ENCODE assay signal across 8 cellular contexts in the genomic region with DNA sequence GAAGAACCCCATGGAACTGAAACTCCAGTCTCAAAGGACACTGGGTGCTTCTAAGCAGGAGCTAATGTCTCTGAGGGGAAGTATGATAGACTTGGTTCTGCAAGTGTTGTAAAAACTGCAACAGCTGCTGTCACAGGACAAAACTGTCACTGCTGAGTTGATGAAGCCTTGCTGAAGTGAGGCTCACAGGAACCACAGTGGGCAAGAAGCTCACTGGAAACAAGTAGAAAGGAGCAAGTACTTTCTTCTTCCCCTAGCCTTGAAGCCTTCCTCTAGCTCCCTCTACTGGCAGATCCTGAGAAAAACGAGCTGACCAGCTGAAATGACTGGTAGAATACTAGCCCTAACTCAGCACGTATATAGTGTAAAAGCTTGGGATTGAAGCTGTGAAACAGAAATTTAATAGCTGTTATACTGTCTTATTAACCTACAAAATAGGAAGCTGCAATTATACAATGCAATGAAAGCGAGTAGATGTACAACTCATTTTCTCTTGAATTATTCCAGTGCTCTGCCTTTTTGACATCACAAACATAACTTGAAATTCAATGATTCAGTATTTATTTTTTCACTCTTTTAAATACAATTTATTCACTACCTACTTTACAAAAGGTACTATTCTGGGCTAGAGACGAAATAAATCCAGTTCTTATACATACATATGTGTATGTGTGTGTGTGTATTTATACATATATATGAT.
DNase-seq lines count a peak whose midpoint lies in the region; ATAC-seq, FAIRE-seq and TF ChIP-seq lines count a peak whose summit lies in the region.

No MANE protein-coding gene starts in this region.

- no peak for FAIRE-seq in frontal cortex (lab: Jason Lieb, UNC)

- H3K27ac Mint-ChIP-seq in activated T-helper 17 cell treated with anti-CD3 and anti-CD28 coated beads, Interleukin-2, amount 50 U/mL, for 72 hours = no peak overlapping the region
- no peak overlapping the region for H3K27ac Mint-ChIP-seq in osteocyte (ENCODE audit: unreplicated experiment)

- H3K27ac ChIP-seq in PC-9 (no peak overlapping the region), sigmoid colon (no peak overlapping the region)

- CTCF ChIA-PET in GM10248 (lab: Yijun Ruan, JAX) (interaction anchor here (0.6 to 6.5 kb wide), 51 partner anchors 8 to 811 kb away, joined by 3 to 76 read pairs (median 4); no protein-coding TSS in a partner anchor), PC-9 (lab: Charles Lee) (no interaction called here)

- ATAC-seq in GM21723 (IDR thresholded peaks at IDR 0.05; ENCODE audit: unreplicated experiment) = peak; percentile 98
- peak; percentile 44 for ATAC-seq in activated T-helper 17 cell treated with anti-CD3 and anti-CD28 coated beads, Interleukin-2, amount 50 U/mL, for 72 hours (replicated peaks)

- no peak for TF ChIP-seq POLR2A in sigmoid colon (IDR thresholded peaks at IDR 0.05)

- H3F3A ChIP-seq in PC-9 (ENCODE audit: insufficient read depth, low read depth) = no peaks in the 10 kb centered on the region

- 0 out of 2 replicates have a peak overlapping the region, but pooled peaks have one; percentile 25 for H2AFZ ChIP-seq in PC-9

- H3K4me2 ChIP-seq in PC-9 = 0 out of 2 replicates have a peak overlapping the region, but pooled peaks have one; percentile 7

- BruUV-seq in PC-9 (replicated peaks; lab: Mats Ljungman, UMichigan) = no TSS peak

- H3K9me3 Mint-ChIP-seq in activated T-helper 17 cell treated with anti-CD3 and anti-CD28 coated beads, Interleukin-2, amount 50 U/mL, for 72 hours = no peaks in the 10 kb centered on the region
- no peaks in the 10 kb centered on the region for H3K9me3 Mint-ChIP-seq in osteocyte (ENCODE audit: unreplicated experiment)

- DNase-seq in GM10248 (ENCODE audit: extremely low spot score) (peak; percentile 57), HuH-7 (ENCODE audit: low spot score) (peak; percentile 41), PC-9 (peak; percentile 36 to 38), frontal cortex (ENCODE audit: low spot score in 2 of 2) (peak; percentile 9 to 29), osteocyte (ENCODE audit: extremely low spot score, unreplicated experiment) (peak; percentile 85), sigmoid colon (no peak)

- H3K4me3 Mint-ChIP-seq in activated T-helper 17 cell treated with anti-CD3 and anti-CD28 coated beads, Interleukin-2, amount 50 U/mL, for 72 hours = no peak overlapping the region
- no peak overlapping the region for H3K4me3 Mint-ChIP-seq in osteocyte (ENCODE audit: unreplicated experiment)

- POLR2A ChIA-PET in GM10248 (lab: Yijun Ruan, JAX) = no interaction called here
- POLR2A ChIA-PET in PC-9 (lab: Charles Lee; ENCODE audit: unreplicated experiment) = no interaction called here

- no peaks in the 10 kb centered on the region for H3K36me3 ChIP-seq in PC-9 (ENCODE audit: low read depth)
- no peaks in the 10 kb centered on the region for H3K36me3 ChIP-seq in sigmoid colon

- TF ChIP-seq CTCF in GM10248 (IDR thresholded peaks at IDR 0.05; ENCODE audit: control extremely low read depth, extremely low read depth, low read depth, missing control alignments) (peak; percentile 93), PC-9 (conservative IDR thresholded peaks at IDR 0.05) (peak; percentile 83), osteocyte (IDR thresholded peaks at IDR 0.05) (peak; percentile 96), sigmoid colon (IDR thresholded peaks at IDR 0.05) (peak in 2 of 4 experiments; percentile 43 to 72)

- intact Hi-C loops in PC-9 (cut with micrococcal nuclease; ENCODE audit: unreplicated experiment) (loop anchor here (2.0 kb wide), 1 partner anchor 278 kb away; no protein-coding TSS in a partner anchor), sigmoid colon (cut with DNase I) (no loop called here)

- no peaks in the 10 kb centered on the region for H4K20me1 ChIP-seq in PC-9 (ENCODE audit: insufficient read depth)

- H3K79me2 ChIP-seq in PC-9 (ENCODE audit: low read depth) = no peaks in the 10 kb centered on the region

- H3K36me3 Mint-ChIP-seq in activated T-helper 17 cell treated with anti-CD3 and anti-CD28 coated beads, Interleukin-2, amount 50 U/mL, for 72 hours (ENCODE audit: low read depth) = no peaks in the 10 kb centered on the region
- no peaks in the 10 kb centered on the region for H3K36me3 Mint-ChIP-seq in osteocyte (ENCODE audit: unreplicated experiment)

- H3K27me3 Mint-ChIP-seq in activated T-helper 17 cell treated with anti-CD3 and anti-CD28 coated beads, Interleukin-2, amount 50 U/mL, for 72 hours = peaks cover 22% of the 10 kb centered on the region
- H3K27me3 Mint-ChIP-seq in osteocyte (ENCODE audit: unreplicated experiment) = peaks cover 50% of the 10 kb centered on the region

- H3K4me1 ChIP-seq in PC-9 (replicated peaks; ENCODE audit: insufficient read depth) (no peaks in the 10 kb centered on the region), sigmoid colon (no peaks in the 10 kb centered on the region)

- H3K9me3 ChIP-seq in PC-9 (ENCODE audit: insufficient read depth, low read depth) = no peaks in the 10 kb centered on the region
- no peaks in the 10 kb centered on the region for H3K9me3 ChIP-seq in sigmoid colon

- no peaks in the 10 kb centered on the region for H3K27me3 ChIP-seq in PC-9 (ENCODE audit: insufficient read depth, low read depth)
- H3K27me3 ChIP-seq in sigmoid colon = no peaks in the 10 kb centered on the region

- 3 to 8% methylated on average over 4 of the region's 4 CpGs for WGBS in sigmoid colon, 2 donors

- H3K4me1 Mint-ChIP-seq in activated T-helper 17 cell treated with anti-CD3 and anti-CD28 coated beads, Interleukin-2, amount 50 U/mL, for 72 hours = no peaks in the 10 kb centered on the region
- H3K4me1 Mint-ChIP-seq in osteocyte (ENCODE audit: unreplicated experiment) = no peaks in the 10 kb centered on the region

- H3K4me3 ChIP-seq in PC-9 (no peak overlapping the region), sigmoid colon (no peak overlapping the region)

- H3K9me2 ChIP-seq in PC-9 (ENCODE audit: insufficient read depth) = no peaks in the 10 kb centered on the region; the same call in 1 of the 2 replicates

- TF ChIP-seq EP300 in sigmoid colon (IDR thresholded peaks at IDR 0.05) = no peak
